27 cellular contexts compared by ENCODE assay signal in the genomic region with DNA sequence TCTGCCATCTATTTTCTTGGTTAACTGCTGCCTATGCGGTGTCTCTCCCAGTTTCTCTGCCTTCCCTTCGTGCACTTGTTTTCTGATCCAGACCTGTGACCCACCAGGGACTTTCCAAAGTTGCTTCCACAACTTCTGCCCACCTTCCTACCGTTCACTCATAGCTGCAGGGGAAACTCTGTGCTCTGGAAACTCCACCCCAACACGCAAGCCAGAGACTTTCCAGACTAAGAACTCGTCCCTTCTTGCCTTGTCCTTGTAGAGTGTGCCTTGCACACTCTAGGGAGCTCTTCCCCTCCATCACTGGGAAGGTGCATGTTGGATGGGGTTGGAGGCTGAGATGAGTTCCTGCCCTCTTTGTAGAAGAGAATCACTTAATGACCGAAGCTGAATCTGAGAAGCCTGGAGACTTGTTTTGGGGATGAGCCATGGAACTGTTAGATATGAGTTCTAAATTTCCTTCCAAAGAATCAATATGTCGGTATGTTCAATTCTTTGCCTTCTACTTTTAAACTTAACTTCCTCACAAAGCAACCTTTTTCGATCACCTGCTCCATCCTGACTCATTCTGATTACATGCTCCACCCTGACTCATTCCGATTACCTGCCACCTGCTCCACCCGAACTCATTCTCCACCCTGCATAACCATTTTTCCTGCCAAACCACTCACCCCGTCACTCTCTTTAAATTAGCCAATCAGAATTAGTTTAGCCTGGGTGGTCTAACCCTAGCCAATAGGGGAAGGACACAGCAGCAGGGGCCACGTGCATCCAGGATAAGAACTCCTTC.
DNase-seq lines count a peak whose midpoint lies in the region; ATAC-seq and FAIRE-seq lines count a peak whose summit lies in the region.
"Had no signal": no experiment of that assay in that cellular context is flagged by ENCODE, and none has a peak within 500 bp of the region (broad histone marks: within the 10 kb centered on the region; RNA-seq: fewer than 3 reads in every experiment).

No MANE protein-coding gene starts in this region.

- H3K27me3 ChIP-seq in small intestine (ENCODE audit: control insufficient read depth in 2 of 2, insufficient read depth in 2 of 2, low read length in 2 of 2) = peaks cover 0 to 7% of the 10 kb centered on the region in 2 donors
- H3K27me3 ChIP-seq: BLaER1 treated with 17β-estradiol and CSF1 and Interleukin-3, amounts not matched to agents 10 nM and 100 nM had no signal

- 45 to 71% (median 50%) methylated on average over 12 of the region's 12 CpGs for WGBS in small intestine, 3 donors

- no peak overlapping the region for H3K27ac ChIP-seq in small intestine (ENCODE audit: low read depth in 1 of 2, low read length in 1 of 2)
- H3K27ac ChIP-seq: BLaER1 treated with 17β-estradiol and CSF1 and Interleukin-3, amounts not matched to agents 10 nM and 100 nM; PC-9 had no signal

- H3K36me3 ChIP-seq in small intestine (ENCODE audit: control insufficient read depth in 2 of 2, insufficient read depth in 2 of 2, low read length in 2 of 2) = no peaks in the 10 kb centered on the region
- H3K36me3 ChIP-seq: BLaER1 treated with 17β-estradiol and CSF1 and Interleukin-3, amounts not matched to agents 10 nM and 100 nM had no signal

- intact Hi-C loops in cardiac septum (cut with DNase I) (no loop called here), left ventricle myocardium superior (cut with micrococcal nuclease) (no loop called here)

- no peak for FAIRE-seq in small intestine (lab: Jason Lieb, UNC)
- FAIRE-seq: A204.1, GM12892, GM19239, HTR-8/SVneo had no signal

- H3K4me1 ChIP-seq in small intestine (ENCODE audit: control insufficient read depth in 2 of 2, insufficient read depth in 1 of 2, low read depth in 1 of 2, low read length in 1 of 2) = no peaks in the 10 kb centered on the region

- DNase-seq in cardiac septum (ENCODE audit: low spot score) (peak; percentile 57), left ventricle myocardium superior (no peak), SW480 (ENCODE audit: low spot score) (peak; percentile 25), small intestine (peak; percentile 31), HUDEP-2 (lab: John Stamatoyannopoulos, UW; ENCODE audit: unreplicated experiment in 76 of 76) (no peak), SIG-M5 (lab: John Stamatoyannopoulos, UW) (no peak)
- DNase-seq: CD4-positive, alpha-beta memory T cell; COR-L47; DMS79 treated with DMSO at 0.1 percent for 48 hours; GF-D8; IMR-90; KG1; MM.1S; NCI-H1694; NCI-H2081; NCI-H226; NCI-H510A treated with DMSO at 0.1 percent for 48 hours; NK-92 treated with Interleukin-12 subunit alpha and Interleukin-12 subunit beta, amount 100 ng/mL, for 24 hours; PC-9; Right ventricle myocardium superior had no signal

- H3K9me3 ChIP-seq in small intestine (ENCODE audit: control insufficient read depth, low read depth) = no peaks in the 10 kb centered on the region
- H3K9me3 ChIP-seq: BLaER1 treated with 17β-estradiol and CSF1 and Interleukin-3, amounts not matched to agents 10 nM and 100 nM had no signal

- H3K4me3 ChIP-seq in small intestine (ENCODE audit: low read depth in 1 of 2, low read length in 2 of 2) = no peak overlapping the region
- H3K4me3 ChIP-seq: BLaER1 treated with 17β-estradiol and CSF1 and Interleukin-3, amounts not matched to agents 10 nM and 100 nM; PC-9 had no signal

- ATAC-seq in left ventricle myocardium superior (no peak), esophagus mucosa (peak; percentile 60), HG02798 (IDR thresholded peaks at IDR 0.05; ENCODE audit: poor library complexity, unreplicated experiment) (no peak)

Comparison
In these comparisons a context has a peak if more than half of its experiments do, and no peak if none do; other contexts are left out.
1. DNase-seq: peak in cardiac septum (single experiment), SW480 (single experiment) and small intestine (single experiment); none in left ventricle myocardium superior (single experiment), HUDEP-2 (0 of 76) and SIG-M5 (single experiment).